In genomic region chrX:13283512-13283911, GRCh38 we compare ENCODE assay signal across 14 cellular contexts. TPM values are rescaled to one million over a fixed set of nuclear protein-coding genes. Genes with fewer than 3 reads are reported as not detected.
DNase-seq lines count a peak whose midpoint lies in the region; ATAC-seq and TF ChIP-seq lines count a peak whose summit lies in the region.
"Had no signal": no experiment of that assay in that cellular context is flagged by ENCODE, and none has a peak within 500 bp of the region (broad histone marks: within the 10 kb centered on the region; RNA-seq: fewer than 3 reads in every experiment).

No MANE protein-coding gene starts in this region.

- intact Hi-C loops in CD8-positive, alpha-beta T cell (cut with DNase I, micrococcal nuclease) = no loop called here

- no peaks in the 10 kb centered on the region for H3K9me3 ChIP-seq in mucosa of rectum (ENCODE audit: control insufficient read depth in 2 of 2, low read length in 2 of 2)
- no peaks in the 10 kb centered on the region for H3K9me3 ChIP-seq in CD8-positive, alpha-beta T cell (ENCODE audit: low read length)

- H3K4me1 Mint-ChIP-seq in CD8-positive, alpha-beta T cell (ENCODE audit: low read depth) = no peaks in the 10 kb centered on the region

- no peaks in the 10 kb centered on the region for H3K27me3 Mint-ChIP-seq in CD8-positive, alpha-beta T cell (ENCODE audit: low read depth)

- no peak overlapping the region for H3K9ac ChIP-seq in mucosa of rectum (ENCODE audit: low read depth in 1 of 2, low read length in 2 of 2)

- H3K4me3 ChIP-seq in NB4 (ENCODE audit: low read depth, low read length) (no peak overlapping the region), brain microvascular endothelial cell (ENCODE audit: low read depth, low read length) (no peak overlapping the region), mucosa of rectum (ENCODE audit: low read length in 2 of 2) (no peak overlapping the region)
- no peak overlapping the region for H3K4me3 ChIP-seq in CD8-positive, alpha-beta T cell (ENCODE audit: low read depth, low read length)

- DNase-seq in GF-D8 (lab: John Stamatoyannopoulos, UW) (peak; percentile 50), NB4 (ENCODE audit: low read depth) (peak; percentile 80), brain microvascular endothelial cell (no peak), LoVo (ENCODE audit: low spot score) (no peak)
- DNase-seq in CD8-positive, alpha-beta T cell = no peak
- DNase-seq: central memory CD4-positive, alpha-beta T cell; glutamatergic neuron had no signal

- POLR2A ChIA-PET in CD8-positive, alpha-beta T cell (lab: Charles Lee) = no interaction called here

- H3K36me3 Mint-ChIP-seq in CD8-positive, alpha-beta T cell = no peaks in the 10 kb centered on the region

- H3K27ac ChIP-seq in brain microvascular endothelial cell (peak overlapping the region; percentile 37), mucosa of rectum (ENCODE audit: low read depth in 2 of 2, low read length in 2 of 2) (peak overlapping the region; percentile 18 to 41)
- no peak overlapping the region for H3K27ac ChIP-seq in CD8-positive, alpha-beta T cell (ENCODE audit: low read depth, low read length)
- H3K27ac ChIP-seq: RWPE1 had no signal

- H3K36me3 ChIP-seq in brain microvascular endothelial cell (replicated peaks) (no peaks in the 10 kb centered on the region), mucosa of rectum (ENCODE audit: control insufficient read depth in 2 of 2, insufficient read depth in 2 of 2, low read length in 2 of 2) (no peaks in the 10 kb centered on the region)
- H3K36me3 ChIP-seq in CD8-positive, alpha-beta T cell (ENCODE audit: insufficient read depth, low read length) = no peaks in the 10 kb centered on the region

- no peak overlapping the region for H3K27ac Mint-ChIP-seq in CD8-positive, alpha-beta T cell

- CTCF ChIA-PET in CD8-positive, alpha-beta T cell (lab: Charles Lee) = no interaction called here

- no peaks in the 10 kb centered on the region for H3K27me3 ChIP-seq in brain microvascular endothelial cell (replicated peaks)
- no peaks in the 10 kb centered on the region for H3K27me3 ChIP-seq in mucosa of rectum (ENCODE audit: control insufficient read depth in 2 of 2, insufficient read depth in 2 of 2, low read length in 2 of 2)
- H3K27me3 ChIP-seq in CD8-positive, alpha-beta T cell (ENCODE audit: insufficient read depth, low read length) = no peaks in the 10 kb centered on the region

- TF ChIP-seq CTCF in NB4 (IDR thresholded peaks at IDR 0.05; ENCODE audit: low read depth, low read length) = no peak
- no peak for TF ChIP-seq CTCF in brain microvascular endothelial cell (IDR thresholded peaks at IDR 0.05; ENCODE audit: low read depth, low read length, missing control alignments)
- TF ChIP-seq CTCF in CD8-positive, alpha-beta T cell (IDR thresholded peaks at IDR 0.05) = no peak

- no peak overlapping the region for H3K4me3 Mint-ChIP-seq in CD8-positive, alpha-beta T cell

- in situ Hi-C loops in brain microvascular endothelial cell (cut with HindIII; ENCODE audit: low pct_ligation_motif_present, low sequenced_read_pairs) = no loop called here

- TF ChIP-seq POLR2A in NB4 (IDR thresholded peaks at IDR 0.05; ENCODE audit: extremely low read depth, insufficient read length) = no peak

- no peaks in the 10 kb centered on the region for H3K4me1 ChIP-seq in mucosa of rectum (ENCODE audit: control insufficient read depth in 2 of 2, insufficient read depth in 2 of 2, low read length in 2 of 2)
- H3K4me1 ChIP-seq in CD8-positive, alpha-beta T cell (ENCODE audit: insufficient read depth, low read length) = no peaks in the 10 kb centered on the region

- no peaks in the 10 kb centered on the region for H3K9me3 Mint-ChIP-seq in CD8-positive, alpha-beta T cell

- ATAC-seq in CD8-positive, alpha-beta T cell = no peak
- no peak for ATAC-seq in HG02798 (IDR thresholded peaks at IDR 0.05; ENCODE audit: poor library complexity, unreplicated experiment)
- ATAC-seq in GM18867 (IDR thresholded peaks at IDR 0.05; ENCODE audit: unreplicated experiment) = no peak
- ATAC-seq: HepG2 had no signal

RNA-seq across cellular contexts. Expression of gene ATXN3L, which starts 36.3 kb away (rescaled TPM):
- total RNA-seq in CD8-positive, alpha-beta T cell = not detected
- total RNA-seq: activated CD8-positive, alpha-beta memory T cell treated with anti-CD3 and anti-CD28 coated beads for 36 hours; HepG2; urinary bladder had no signal

Comparison
In these comparisons a context has a peak if more than half of its experiments do, and no peak if none do; other contexts are left out.
1. DNase-seq: peak in GF-D8 (single experiment) and NB4 (single experiment); none in brain microvascular endothelial cell (single experiment), CD8-positive, alpha-beta T cell (0 of 7) and LoVo (single experiment).